32 cellular contexts compared by ENCODE assay signal in genomic region chr10:133214468-133215410, GRCh38. TPM values are rescaled to one million over a fixed set of nuclear protein-coding genes. Genes with fewer than 3 reads are reported as not detected.
"Had no signal": no experiment of that assay in that cellular context is flagged by ENCODE, and none has a peak within 500 bp of the region (broad histone marks: within the 10 kb centered on the region; RNA-seq: fewer than 3 reads in every experiment).

No MANE protein-coding gene starts in this region.

- H3K9me3 Mint-ChIP-seq: activated CD4-positive, alpha-beta T cell treated with anti-CD3 and anti-CD28 coated beads, Interleukin-2, amount 10 ng/mL, durations not matched to agents 24 days and 14 days; activated CD8-positive, alpha-beta T cell treated with anti-CD3 and anti-CD28 coated beads for 36 hours; activated naive CD8-positive, alpha-beta T cell treated with anti-CD3 and anti-CD28 coated beads for 36 hours; activated T-cell treated with anti-CD3 and anti-CD28 coated beads, Interleukin-2, amount 50 U/mL, for 72 hours; activated T-helper 17 cell treated with anti-CD3 and anti-CD28 coated beads, Interleukin-2, amount 50 U/mL, for 72 hours; T-helper 1 cell treated with Interleukin-12 subunit alpha and Interleukin-12 subunit beta and Interleukin-4 antibody, amounts not matched to agents 30 μg/mL and 1 μg/mL, for 36 hours; T-helper 2 cell treated with Interferon-gamma antibody and Interleukin-4, amounts not matched to agents 5 μg/mL and 100 μg/mL, for 36 hours had no signal

- H3K36me3 Mint-ChIP-seq: activated naive CD8-positive, alpha-beta T cell treated with anti-CD3 and anti-CD28 coated beads for 36 hours had no signal

- H3K4me3 ChIP-seq: ascending aorta, breast epithelium, SJSA1 had no signal

- H3K4me1 Mint-ChIP-seq: activated naive CD8-positive, alpha-beta T cell treated with anti-CD3 and anti-CD28 coated beads for 36 hours; activated T-helper 17 cell treated with anti-CD3 and anti-CD28 coated beads, Interleukin-2, amount 50 U/mL, for 72 hours had no signal

- H3K27ac ChIP-seq: ascending aorta, breast epithelium, KMS-11, SJSA1 had no signal

- H3K4me3 Mint-ChIP-seq: activated CD4-positive, alpha-beta T cell treated with anti-CD3 and anti-CD28 coated beads, Interleukin-2, amount 10 ng/mL, durations not matched to agents 24 days and 14 days; activated CD8-positive, alpha-beta T cell treated with anti-CD3 and anti-CD28 coated beads for 36 hours; activated naive CD8-positive, alpha-beta T cell treated with anti-CD3 and anti-CD28 coated beads for 36 hours; activated T-cell treated with anti-CD3 and anti-CD28 coated beads, Interleukin-2, amount 50 U/mL, for 72 hours; activated T-helper 17 cell treated with anti-CD3 and anti-CD28 coated beads, Interleukin-2, amount 50 U/mL, for 72 hours; T-helper 1 cell treated with Interleukin-12 subunit alpha and Interleukin-12 subunit beta and Interleukin-4 antibody, amounts not matched to agents 30 μg/mL and 1 μg/mL, for 36 hours; T-helper 2 cell treated with Interferon-gamma antibody and Interleukin-4, amounts not matched to agents 5 μg/mL and 100 μg/mL, for 36 hours had no signal

- H3K4me2 ChIP-seq: KMS-11, SK-N-SH had no signal

- DNase-seq: activated CD4-positive, alpha-beta T cell treated with anti-CD3 and anti-CD28 coated beads, Interleukin-2, amount 10 ng/mL, durations not matched to agents 24 days and 14 days; activated CD4-positive, alpha-beta T cell treated with anti-CD3 and anti-CD28 coated beads, Interleukin-2, amount 50 U/mL, for 4 hours; activated CD8-positive, alpha-beta T cell treated with anti-CD3 and anti-CD28 coated beads for 36 hours; activated effector memory CD4-positive, alpha-beta T cell treated with anti-CD3 and anti-CD28 coated beads, Interleukin-2, amount 50 U/mL, for 16 hours; activated naive CD4-positive, alpha-beta T cell; activated naive CD4-positive, alpha-beta T cell treated with anti-CD3 and anti-CD28 coated beads, Interleukin-2, amount 50 U/mL, for 16 hours; activated naive CD8-positive, alpha-beta T cell treated with anti-CD3 and anti-CD28 coated beads for 36 hours; activated T-cell treated with anti-CD3 and anti-CD28 coated beads, Interleukin-2, amount 50 U/mL, for 1 hour; activated T-cell treated with anti-CD3 and anti-CD28 coated beads, Interleukin-2, amount 50 U/mL, for 72 hours; amniotic stem cell; MM.1S; MV-4-11; NCI-H1092; NCI-H1436 treated with DMSO at 0.1 percent for 48 hours; NCI-H1694 treated with DMSO at 0.1 percent for 48 hours; NCI-H2029; NCI-H345; NCI-H524 treated with DMSO at 0.1 percent for 48 hours; SHP77 treated with DMSO at 0.1 percent for 48 hours; SK-N-SH had no signal

- H3K27me3 ChIP-seq: SJSA1 had no signal

- H3K27ac Mint-ChIP-seq: activated CD4-positive, alpha-beta T cell treated with anti-CD3 and anti-CD28 coated beads, Interleukin-2, amount 10 ng/mL, durations not matched to agents 24 days and 14 days; activated CD8-positive, alpha-beta T cell treated with anti-CD3 and anti-CD28 coated beads for 36 hours; activated naive CD8-positive, alpha-beta T cell treated with anti-CD3 and anti-CD28 coated beads for 36 hours; activated T-cell treated with anti-CD3 and anti-CD28 coated beads, Interleukin-2, amount 50 U/mL, for 72 hours; activated T-helper 17 cell treated with anti-CD3 and anti-CD28 coated beads, Interleukin-2, amount 50 U/mL, for 72 hours; T-helper 1 cell treated with Interleukin-12 subunit alpha and Interleukin-12 subunit beta and Interleukin-4 antibody, amounts not matched to agents 30 μg/mL and 1 μg/mL, for 36 hours; T-helper 2 cell treated with Interferon-gamma antibody and Interleukin-4, amounts not matched to agents 5 μg/mL and 100 μg/mL, for 36 hours had no signal

- FAIRE-seq: TTC549 had no signal

- H3K4me1 ChIP-seq: ascending aorta, breast epithelium, SJSA1 had no signal

- H3K9me3 ChIP-seq: ascending aorta, breast epithelium, SJSA1, SK-N-SH had no signal

- H3K9ac ChIP-seq: KMS-11, SK-N-SH had no signal

- ATAC-seq: activated CD8-positive, alpha-beta T cell treated with anti-CD3 and anti-CD28 coated beads for 36 hours; activated T-cell treated with anti-CD3 and anti-CD28 coated beads, Interleukin-2, amount 50 U/mL, for 72 hours; activated T-helper 17 cell treated with anti-CD3 and anti-CD28 coated beads, Interleukin-2, amount 50 U/mL, for 72 hours had no signal

- H3K27me3 Mint-ChIP-seq: activated CD4-positive, alpha-beta T cell treated with anti-CD3 and anti-CD28 coated beads, Interleukin-2, amount 10 ng/mL, durations not matched to agents 24 days and 14 days had no signal

- H3K36me3 ChIP-seq: ascending aorta, breast epithelium, SJSA1 had no signal

RNA-seq across cellular contexts. Expression of gene UTF1, which starts 15.3 kb away (rescaled TPM):
- total RNA-seq: activated CD8-positive, alpha-beta memory T cell treated with anti-CD3 and anti-CD28 coated beads for 36 hours; activated CD8-positive, alpha-beta T cell treated with anti-CD3 and anti-CD28 coated beads for 36 hours; activated naive CD8-positive, alpha-beta T cell treated with anti-CD3 and anti-CD28 coated beads for 36 hours; activated T-helper 17 cell treated with anti-CD3 and anti-CD28 coated beads, Interleukin-2, amount 50 U/mL, for 72 hours; ascending aorta; breast epithelium; cardiac septum; LHCN-M2; NCI-H460; SJSA1 had no signal
- polyA plus RNA-seq: SK-N-SH had no signal

RNA-seq across cellular contexts. Expression of gene VENTX, which starts 22.9 kb away (rescaled TPM):
- total RNA-seq: activated CD4-positive, alpha-beta T cell treated with anti-CD3 and anti-CD28 coated beads, Interleukin-2, amount 10 ng/mL, durations not matched to agents 24 days and 14 days; activated CD8-positive, alpha-beta memory T cell treated with anti-CD3 and anti-CD28 coated beads for 36 hours; activated naive CD8-positive, alpha-beta T cell treated with anti-CD3 and anti-CD28 coated beads for 36 hours; LHCN-M2; NCI-H460; SJSA1 had no signal
- polyA plus RNA-seq: SK-N-SH had no signal

RNA-seq across cellular contexts. Expression of gene KNDC1, which starts 54.7 kb away (rescaled TPM):
- total RNA-seq: activated CD8-positive, alpha-beta T cell treated with anti-CD3 and anti-CD28 coated beads for 36 hours; activated naive CD8-positive, alpha-beta T cell treated with anti-CD3 and anti-CD28 coated beads for 36 hours had no signal
